In the genomic region with DNA sequence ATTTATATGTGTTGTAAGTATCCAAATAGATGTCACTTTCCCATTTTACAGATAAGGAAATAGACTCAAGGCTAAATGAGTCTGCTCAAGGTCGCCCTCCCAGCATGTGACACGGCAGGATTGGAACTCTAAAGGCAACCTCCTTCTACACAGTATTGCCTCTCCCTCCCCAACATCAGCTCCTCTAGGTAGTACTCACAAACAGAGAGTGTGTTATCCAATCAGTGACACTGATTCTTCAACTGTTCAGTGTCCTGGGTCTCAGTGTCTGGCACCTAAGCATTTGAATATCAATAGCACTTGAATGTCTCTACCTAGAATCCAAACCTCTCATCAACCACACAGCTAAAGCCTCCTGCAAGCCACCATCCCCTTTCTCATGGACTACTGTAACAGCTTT, we compare ENCODE assay signal across 27 cellular contexts.
"Had no signal": no experiment of that assay in that cellular context is flagged by ENCODE, and none has a peak within 500 bp of the region (broad histone marks: within the 10 kb centered on the region; RNA-seq: fewer than 3 reads in every experiment).

No MANE protein-coding gene starts in this region.

- H3K27me3 ChIP-seq: ascending aorta, cardiac muscle cell, colonic mucosa, gastrocnemius medialis, heart right ventricle, hepatocyte had no signal

- H3K36me3 ChIP-seq: ascending aorta, breast epithelium, cardiac muscle cell, colonic mucosa, gastrocnemius medialis, heart right ventricle had no signal

- H3K27ac ChIP-seq: ascending aorta, breast epithelium, cardiac muscle cell, colonic mucosa, gastrocnemius medialis, heart right ventricle, hepatocyte had no signal

- H3K9me3 ChIP-seq: ascending aorta, colonic mucosa, gastrocnemius medialis had no signal

- ATAC-seq: activated naive CD4-positive, alpha-beta T cell treated with anti-CD3 and anti-CD28 coated beads, Interleukin-2, amount 50 U/mL, for 72 hours; activated T-cell treated with anti-CD3 and anti-CD28 coated beads, Interleukin-2, amount 50 U/mL, for 72 hours; esophagus mucosa; gastrocnemius medialis; heart right ventricle had no signal

- H3K4me1 ChIP-seq: ascending aorta, breast epithelium, colonic mucosa, gastrocnemius medialis had no signal

- DNase-seq: activated CD4-positive, alpha-beta memory T cell treated with anti-CD3 and anti-CD28 coated beads, Interleukin-2, amount 10 ng/mL, durations not matched to agents 7 days and 5 days; activated CD4-positive, alpha-beta T cell treated with anti-CD3 and anti-CD28 coated beads for 1 hour; activated CD4-positive, alpha-beta T cell treated with anti-CD3 and anti-CD28 coated beads for 4 hours; activated CD4-positive, alpha-beta T cell treated with anti-CD3 and anti-CD28 coated beads, Interleukin-2, amount 10 ng/mL, durations not matched to agents 7 days and 5 days; activated CD4-positive, alpha-beta T cell treated with anti-CD3 and anti-CD28 coated beads, Interleukin-2, amount 50 U/mL, for 4 hours; activated CD8-positive, alpha-beta memory T cell treated with anti-CD3 and anti-CD28 coated beads, Interleukin-2, amount 50 U/mL, for 48 hours; activated gamma-delta T cell; activated naive CD4-positive, alpha-beta T cell; activated naive CD4-positive, alpha-beta T cell treated with anti-CD3 and anti-CD28 coated beads, Interleukin-2, amount 10 ng/mL, durations not matched to agents 7 days and 5 days; activated naive CD8-positive, alpha-beta T cell treated with anti-CD3 and anti-CD28 coated beads, Interleukin-2, amount 10 ng/mL, durations not matched to agents 7 days and 5 days; activated T-cell treated with anti-CD3 and anti-CD28 coated beads for 4 hours; activated T-cell treated with anti-CD3 and anti-CD28 coated beads, Interleukin-2, amount 50 U/mL, for 24 hours; activated T-cell treated with anti-CD3 and anti-CD28 coated beads, Interleukin-2, amount 50 U/mL, for 72 hours; central memory CD4-positive, alpha-beta T cell; cerebellar nuclear complex; colonic mucosa; effector CD8-positive, alpha-beta T cell; foreskin fibroblast; gastrocnemius medialis; heart right ventricle; T-helper 2 cell had no signal

- H3K4me3 ChIP-seq: ascending aorta, breast epithelium, cardiac muscle cell, colonic mucosa, gastrocnemius medialis, heart right ventricle, hepatocyte had no signal
